10 cellular contexts compared by ENCODE assay signal in the genomic region with DNA sequence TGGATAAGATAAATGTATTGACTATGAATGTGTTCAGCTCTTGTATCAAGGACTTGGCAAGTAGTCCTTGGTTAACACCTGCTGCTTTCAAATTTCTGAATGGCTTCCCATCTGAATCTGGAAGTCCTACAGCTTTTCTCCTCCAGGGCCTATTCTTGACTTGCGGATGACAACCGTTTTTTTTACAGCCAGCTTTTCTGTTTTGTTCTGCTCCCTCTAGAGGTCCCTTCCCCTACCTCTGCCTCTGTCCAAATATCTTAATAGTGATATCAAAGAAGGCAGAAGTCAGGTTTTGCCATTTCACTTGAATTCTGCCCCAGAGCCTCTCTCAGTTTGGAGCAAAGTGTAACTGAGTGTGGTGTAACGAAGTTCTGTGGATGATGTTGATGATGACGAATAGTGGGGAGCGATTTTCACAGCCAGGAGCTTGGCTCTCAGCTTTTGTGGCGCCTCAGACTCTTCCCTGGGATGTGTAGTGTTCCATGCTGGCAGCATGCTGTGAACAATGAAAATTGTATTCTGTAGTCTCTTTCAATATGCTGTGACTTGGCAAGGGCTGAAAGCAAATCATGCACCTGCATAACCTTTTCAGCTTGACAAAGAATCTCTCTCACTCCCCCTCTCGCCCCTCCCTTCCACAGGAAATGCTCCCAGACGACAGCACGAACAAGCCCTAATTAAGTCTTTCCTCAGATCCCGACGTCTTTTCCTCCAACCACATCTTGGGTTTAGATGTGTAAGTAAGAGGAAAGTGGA. TPM values are rescaled to one million over a fixed set of nuclear protein-coding genes. Genes with fewer than 3 reads are reported as not detected.
DNase-seq lines count a peak whose midpoint lies in the region.
"Had no signal": no experiment of that assay in that cellular context is flagged by ENCODE, and none has a peak within 500 bp of the region (broad histone marks: within the 10 kb centered on the region; RNA-seq: fewer than 3 reads in every experiment).

No MANE protein-coding gene starts in this region.

- H3K36me3 ChIP-seq in effector memory CD4-positive, alpha-beta T cell (ENCODE audit: control insufficient read depth, insufficient read depth, low read length): no peaks in the 10 kb centered on the region

- no peak overlapping the region for H3K4me3 ChIP-seq in effector memory CD4-positive, alpha-beta T cell (ENCODE audit: insufficient read depth, low read depth, low read length, poor library complexity, severe bottlenecking)
- H3K4me3 ChIP-seq: body of pancreas had no signal

- intact Hi-C loops in cardiac septum (cut with DNase I): loop anchor here (5.0 kb wide), 2 partner anchors 403 to 448 kb away; no protein-coding TSS in a partner anchor

- H3K27me3 ChIP-seq in effector memory CD4-positive, alpha-beta T cell (replicated peaks; ENCODE audit: control insufficient read depth, insufficient read depth, low read length, poor library complexity, severe bottlenecking): no peaks in the 10 kb centered on the region
- H3K27me3 ChIP-seq: body of pancreas had no signal

- no peaks in the 10 kb centered on the region for H3K9me3 ChIP-seq in effector memory CD4-positive, alpha-beta T cell (ENCODE audit: control insufficient read depth, low read length)
- H3K9me3 ChIP-seq: body of pancreas had no signal

- H3K27ac ChIP-seq in effector memory CD4-positive, alpha-beta T cell (ENCODE audit: insufficient read depth, low read length, poor library complexity, severe bottlenecking): no peak overlapping the region
- H3K27ac ChIP-seq: body of pancreas had no signal

- no peaks in the 10 kb centered on the region for H3K4me1 ChIP-seq in effector memory CD4-positive, alpha-beta T cell (ENCODE audit: control insufficient read depth, insufficient read depth, low read length, poor library complexity, severe bottlenecking)

- DNase-seq in COLO668 (lab: John Stamatoyannopoulos, UW; ENCODE audit: unreplicated experiment) (peak; percentile 3), NCI-H1092 (lab: John Stamatoyannopoulos, UW) (peak; percentile 20), RPMI8226 (peak; percentile 12), hepatic stellate cell (ENCODE audit: low spot score) (peak; percentile 26), cardiac septum (ENCODE audit: low spot score) (no peak), inferior parietal cortex (ENCODE audit: extremely low spot score) (no peak)
- no peak for DNase-seq in effector memory CD4-positive, alpha-beta T cell
- no peak for DNase-seq in activated CD4-positive, alpha-beta T cell treated with anti-CD3 and anti-CD28 coated beads, Interleukin-2, amount 50 U/mL, for 1 hour
- DNase-seq: body of pancreas; CD8-positive, alpha-beta T cell had no signal

RNA-seq across cellular contexts. Expression of gene SLC4A8, which starts 5.0 kb away (rescaled TPM):
- 0.86 TPM for total RNA-seq in cardiac septum

RNA-seq across cellular contexts. Expression of gene GALNT6, which starts 28.4 kb away (rescaled TPM):
- 0.65 TPM for total RNA-seq in cardiac septum

Comparison
In these comparisons a context has a peak if more than half of its experiments do, and no peak if none do; other contexts are left out.
1. DNase-seq: peak in COLO668 (single experiment), NCI-H1092 (single experiment), RPMI8226 (single experiment) and hepatic stellate cell (single experiment); none in effector memory CD4-positive, alpha-beta T cell (0 of 3), activated CD4-positive, alpha-beta T cell treated with anti-CD3 and anti-CD28 coated beads, Interleukin-2, amount 50 U/mL, for 1 hour (single experiment), cardiac septum (single experiment) and inferior parietal cortex (single experiment).